In the genomic region with DNA sequence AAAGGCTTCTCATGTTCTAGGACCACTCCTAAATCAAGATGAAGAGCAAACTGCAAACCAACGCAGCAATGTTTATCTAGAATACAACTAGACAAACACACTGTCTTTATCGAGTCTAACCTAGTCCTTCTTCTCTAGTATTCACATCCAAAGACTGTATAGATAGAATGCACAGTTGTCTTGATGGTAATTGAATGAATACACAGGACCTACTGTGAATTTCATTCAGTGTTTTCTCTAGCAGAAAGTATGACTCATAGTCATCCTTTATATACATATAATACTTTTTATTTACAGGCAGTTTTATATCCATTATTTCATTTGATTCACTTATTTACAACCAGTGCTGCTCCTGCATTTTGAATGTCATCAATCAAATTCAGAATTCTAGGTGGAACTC, we compare ENCODE assay signal across 31 cellular contexts.
"Had no signal": no experiment of that assay in that cellular context is flagged by ENCODE, and none has a peak within 500 bp of the region (broad histone marks: within the 10 kb centered on the region; RNA-seq: fewer than 3 reads in every experiment).

No MANE protein-coding gene starts in this region.

- H3K36me3 Mint-ChIP-seq: activated naive CD4-positive, alpha-beta T cell treated with anti-CD3 and anti-CD28 coated beads, Interleukin-2, amount 10 ng/mL, durations not matched to agents 7 days and 5 days; activated naive CD8-positive, alpha-beta T cell had no signal

- DNase-seq: activated CD4-positive, alpha-beta T cell treated with anti-CD3 and anti-CD28 coated beads for 36 hours; activated CD4-positive, alpha-beta T cell treated with anti-CD3 and anti-CD28 coated beads, Interleukin-2, amount 10 ng/mL, durations not matched to agents 7 days and 5 days; activated CD4-positive, alpha-beta T cell treated with anti-CD3 and anti-CD28 coated beads, Interleukin-2, amount 50 U/mL, for 48 hours; activated CD8-positive, alpha-beta T cell treated with anti-CD3 and anti-CD28 coated beads, Interleukin-2, amount 10 ng/mL, durations not matched to agents 7 days and 5 days; activated gamma-delta T cell treated with Interleukin-2 at 50 U/mL for 16 hours; activated naive CD4-positive, alpha-beta T cell treated with anti-CD3 and anti-CD28 coated beads, Interleukin-2, amount 10 ng/mL, durations not matched to agents 7 days and 5 days; activated naive CD8-positive, alpha-beta T cell treated with anti-CD3 and anti-CD28 coated beads, Interleukin-2, amount 50 U/mL, for 24 hours; activated T-cell treated with anti-CD3 and anti-CD28 coated beads, Interleukin-2, amount 50 U/mL, for 4 hours; anterior cingulate cortex; brain microvascular endothelial cell; central memory CD4-positive, alpha-beta T cell; MM.1S; MV-4-11; NCI-H1092; NCI-H1436 treated with DMSO at 0.1 percent for 48 hours; NCI-H1694 treated with DMSO at 0.1 percent for 48 hours; NCI-H2029 treated with DMSO at 0.1 percent for 48 hours; NCI-H2107; NCI-H2171; NCI-H446 treated with DMSO at 0.1 percent for 48 hours; NCI-H524; NCI-H748 treated with DMSO at 0.1 percent for 48 hours; NK-92 treated with Interleukin-12 subunit alpha and Interleukin-12 subunit beta, amount 100 ng/mL, for 24 hours; Right ventricle myocardium superior had no signal

- H3K4me1 Mint-ChIP-seq: activated CD4-positive, alpha-beta T cell treated with anti-CD3 and anti-CD28 coated beads for 36 hours; activated CD4-positive, alpha-beta T cell treated with anti-CD3 and anti-CD28 coated beads, Interleukin-2, amount 10 ng/mL, durations not matched to agents 7 days and 5 days; activated naive CD4-positive, alpha-beta T cell treated with anti-CD3 and anti-CD28 coated beads, Interleukin-2, amount 10 ng/mL, durations not matched to agents 7 days and 5 days; activated naive CD8-positive, alpha-beta T cell treated with anti-CD3 and anti-CD28 coated beads, Interleukin-2, amount 50 U/mL, for 24 hours had no signal

- H3K4me3 Mint-ChIP-seq: activated CD4-positive, alpha-beta T cell treated with anti-CD3 and anti-CD28 coated beads for 36 hours; activated CD4-positive, alpha-beta T cell treated with anti-CD3 and anti-CD28 coated beads, Interleukin-2, amount 10 ng/mL, durations not matched to agents 7 days and 5 days; activated CD8-positive, alpha-beta T cell treated with anti-CD3 and anti-CD28 coated beads, Interleukin-2, amount 10 ng/mL, durations not matched to agents 7 days and 5 days; activated naive CD4-positive, alpha-beta T cell treated with anti-CD3 and anti-CD28 coated beads, Interleukin-2, amount 10 ng/mL, durations not matched to agents 7 days and 5 days; activated naive CD8-positive, alpha-beta T cell; activated naive CD8-positive, alpha-beta T cell treated with anti-CD3 and anti-CD28 coated beads, Interleukin-2, amount 50 U/mL, for 24 hours; activated T-cell treated with anti-CD3 and anti-CD28 coated beads, Interleukin-2, amount 50 U/mL, for 4 hours; activated T-helper 1 cell treated with anti-CD3 and anti-CD28 coated beads, Interleukin-12 subunit alpha, Interleukin-12 subunit beta, Interleukin-2, Interleukin-4 antibody, amounts not matched to agents 30 ng/mL and 10 ng/mL and 1 ng/mL, durations not matched to agents 14 hours and 24 hours and 36 hours; T-helper 1 cell treated with Interleukin-12 subunit alpha and Interleukin-12 subunit beta and Interleukin-4 antibody, amounts not matched to agents 30 μg/mL and 1 μg/mL, for 36 hours; T-helper 2 cell treated with Interferon-gamma antibody and Interleukin-4, amounts not matched to agents 5 μg/mL and 100 μg/mL, for 36 hours had no signal

- H3K27ac Mint-ChIP-seq: activated CD4-positive, alpha-beta T cell treated with anti-CD3 and anti-CD28 coated beads for 36 hours; activated CD4-positive, alpha-beta T cell treated with anti-CD3 and anti-CD28 coated beads, Interleukin-2, amount 10 ng/mL, durations not matched to agents 7 days and 5 days; activated CD8-positive, alpha-beta T cell treated with anti-CD3 and anti-CD28 coated beads, Interleukin-2, amount 10 ng/mL, durations not matched to agents 7 days and 5 days; activated naive CD4-positive, alpha-beta T cell treated with anti-CD3 and anti-CD28 coated beads, Interleukin-2, amount 10 ng/mL, durations not matched to agents 7 days and 5 days; activated naive CD8-positive, alpha-beta T cell; activated naive CD8-positive, alpha-beta T cell treated with anti-CD3 and anti-CD28 coated beads, Interleukin-2, amount 50 U/mL, for 24 hours; activated T-helper 1 cell treated with anti-CD3 and anti-CD28 coated beads, Interleukin-12 subunit alpha, Interleukin-12 subunit beta, Interleukin-2, Interleukin-4 antibody, amounts not matched to agents 30 ng/mL and 10 ng/mL and 1 ng/mL, durations not matched to agents 14 hours and 24 hours and 36 hours; T-helper 1 cell treated with Interleukin-12 subunit alpha and Interleukin-12 subunit beta and Interleukin-4 antibody, amounts not matched to agents 30 μg/mL and 1 μg/mL, for 36 hours; T-helper 2 cell treated with Interferon-gamma antibody and Interleukin-4, amounts not matched to agents 5 μg/mL and 100 μg/mL, for 36 hours had no signal

- ATAC-seq: activated CD4-positive, alpha-beta T cell treated with anti-CD3 and anti-CD28 coated beads for 36 hours; activated CD4-positive, CD25-positive, alpha-beta regulatory T cell treated with anti-CD3 and anti-CD28 coated beads, Interleukin-2, amount 50 U/mL, for 24 hours; activated CD8-positive, alpha-beta T cell treated with anti-CD3 and anti-CD28 coated beads, Interleukin-2, amount 10 ng/mL, durations not matched to agents 7 days and 5 days; activated naive CD8-positive, alpha-beta T cell treated with anti-CD3 and anti-CD28 coated beads, Interleukin-2, amount 50 U/mL, for 24 hours; activated T-cell treated with anti-CD3 and anti-CD28 coated beads, Interleukin-2, amount 50 U/mL, for 4 hours had no signal

- H3K36me3 ChIP-seq: brain microvascular endothelial cell had no signal

- H3K9ac ChIP-seq: KMS-11 had no signal

- H3K27ac ChIP-seq: brain microvascular endothelial cell, KMS-11, SK-N-MC had no signal

- H3K4me3 ChIP-seq: SK-N-MC had no signal

- H3K9me3 Mint-ChIP-seq: activated CD4-positive, alpha-beta T cell treated with anti-CD3 and anti-CD28 coated beads, Interleukin-2, amount 10 ng/mL, durations not matched to agents 7 days and 5 days; activated naive CD4-positive, alpha-beta T cell treated with anti-CD3 and anti-CD28 coated beads, Interleukin-2, amount 10 ng/mL, durations not matched to agents 7 days and 5 days; activated naive CD8-positive, alpha-beta T cell treated with anti-CD3 and anti-CD28 coated beads, Interleukin-2, amount 50 U/mL, for 24 hours; activated T-cell treated with anti-CD3 and anti-CD28 coated beads, Interleukin-2, amount 50 U/mL, for 4 hours; activated T-helper 1 cell treated with anti-CD3 and anti-CD28 coated beads, Interleukin-12 subunit alpha, Interleukin-12 subunit beta, Interleukin-2, Interleukin-4 antibody, amounts not matched to agents 30 ng/mL and 10 ng/mL and 1 ng/mL, durations not matched to agents 14 hours and 24 hours and 36 hours; T-helper 1 cell treated with Interleukin-12 subunit alpha and Interleukin-12 subunit beta and Interleukin-4 antibody, amounts not matched to agents 30 μg/mL and 1 μg/mL, for 36 hours; T-helper 2 cell treated with Interferon-gamma antibody and Interleukin-4, amounts not matched to agents 5 μg/mL and 100 μg/mL, for 36 hours had no signal

- H3K27me3 Mint-ChIP-seq: activated CD4-positive, alpha-beta T cell treated with anti-CD3 and anti-CD28 coated beads for 36 hours; activated naive CD4-positive, alpha-beta T cell treated with anti-CD3 and anti-CD28 coated beads, Interleukin-2, amount 10 ng/mL, durations not matched to agents 7 days and 5 days; activated naive CD8-positive, alpha-beta T cell; activated naive CD8-positive, alpha-beta T cell treated with anti-CD3 and anti-CD28 coated beads, Interleukin-2, amount 50 U/mL, for 24 hours had no signal

- H3K27me3 ChIP-seq: brain microvascular endothelial cell had no signal
